23 cellular contexts compared by ENCODE assay signal in the genomic region with DNA sequence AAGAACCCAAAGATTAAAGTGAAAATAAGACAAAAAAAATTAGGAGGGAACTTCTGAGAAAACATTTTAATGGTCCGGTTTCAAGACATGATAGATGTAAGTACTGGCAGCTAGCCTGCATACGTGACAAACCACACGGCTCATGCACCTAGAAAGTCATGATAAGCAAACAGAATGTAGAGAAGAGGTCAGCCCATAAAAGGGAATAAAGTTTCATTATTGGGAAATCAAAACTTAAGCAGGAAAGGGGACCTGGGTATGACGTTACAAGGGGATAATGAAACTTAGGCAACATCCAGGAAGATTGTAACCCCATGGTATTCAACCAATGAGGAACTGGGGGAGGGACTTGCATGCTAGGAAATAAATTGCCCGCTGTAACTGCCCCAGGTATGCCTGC.
"Had no signal": no experiment of that assay in that cellular context is flagged by ENCODE, and none has a peak within 500 bp of the region (broad histone marks: within the 10 kb centered on the region; RNA-seq: fewer than 3 reads in every experiment).

No MANE protein-coding gene starts in this region.

- H3K27ac Mint-ChIP-seq: activated CD4-positive, alpha-beta memory T cell treated with anti-CD3 and anti-CD28 coated beads, Interleukin-2, amount 10 ng/mL, durations not matched to agents 7 days and 5 days; activated CD4-positive, alpha-beta T cell treated with anti-CD3 and anti-CD28 coated beads, Interleukin-2, amount 10 ng/mL, durations not matched to agents 24 days and 14 days; activated naive CD4-positive, alpha-beta T cell treated with anti-CD3 and anti-CD28 coated beads for 36 hours; activated naive CD8-positive, alpha-beta T cell treated with anti-CD3 and anti-CD28 coated beads, Interleukin-2, amount 10 ng/mL, durations not matched to agents 7 days and 5 days; activated T-cell treated with anti-CD3 and anti-CD28 coated beads, Interleukin-2, amount 50 U/mL, for 72 hours; dendritic cell treated with granulocyte-macrophage colony-stimulating factor and Interleukin-4, amounts not matched to agents 40 ng/mL and 50 ng/mL, for 4 days; naive thymus-derived CD4-positive, alpha-beta T cell; stimulated activated memory B cell treated with anti-CD40 and anti-IgM and Interleukin-4, amounts not matched to agents 10 μg/mL and 1 μg/mL and 100 μg/mL, for 72 hours had no signal

- ATAC-seq: activated T-cell treated with anti-CD3 and anti-CD28 coated beads, Interleukin-2, amount 50 U/mL, for 72 hours; left lung; naive thymus-derived CD4-positive, alpha-beta T cell; right lobe of liver; stimulated activated memory B cell treated with anti-CD40 and anti-IgM and Interleukin-4, amounts not matched to agents 10 μg/mL and 1 μg/mL and 100 μg/mL, for 72 hours had no signal

- H3K27me3 Mint-ChIP-seq: activated CD4-positive, alpha-beta memory T cell treated with anti-CD3 and anti-CD28 coated beads, Interleukin-2, amount 10 ng/mL, durations not matched to agents 7 days and 5 days; activated CD4-positive, alpha-beta T cell treated with anti-CD3 and anti-CD28 coated beads, Interleukin-2, amount 10 ng/mL, durations not matched to agents 24 days and 14 days; activated naive CD8-positive, alpha-beta T cell treated with anti-CD3 and anti-CD28 coated beads, Interleukin-2, amount 10 ng/mL, durations not matched to agents 7 days and 5 days; dendritic cell treated with granulocyte-macrophage colony-stimulating factor and Interleukin-4, amounts not matched to agents 40 ng/mL and 50 ng/mL, for 4 days; naive thymus-derived CD4-positive, alpha-beta T cell; stimulated activated memory B cell treated with anti-CD40 and anti-IgM and Interleukin-4, amounts not matched to agents 10 μg/mL and 1 μg/mL and 100 μg/mL, for 72 hours had no signal

- DNase-seq: activated CD4-positive, alpha-beta memory T cell treated with anti-CD3 and anti-CD28 coated beads, Interleukin-2, amount 10 ng/mL, durations not matched to agents 7 days and 5 days; activated CD4-positive, alpha-beta T cell treated with anti-CD3 and anti-CD28 coated beads, Interleukin-2, amount 10 ng/mL, durations not matched to agents 24 days and 14 days; activated effector memory CD4-positive, alpha-beta T cell treated with Interleukin-2 at 50 U/mL for 16 hours; activated naive CD4-positive, alpha-beta T cell treated with anti-CD3 and anti-CD28 coated beads for 36 hours; activated naive CD8-positive, alpha-beta T cell treated with anti-CD3 and anti-CD28 coated beads, Interleukin-2, amount 10 ng/mL, durations not matched to agents 7 days and 5 days; activated T-cell treated with anti-CD3 and anti-CD28 coated beads, Interleukin-2, amount 50 U/mL, for 72 hours; amniotic stem cell; effector CD4-positive, alpha-beta T cell; foreskin melanocyte; kidney; left lung; naive thymus-derived CD4-positive, alpha-beta T cell; occipital lobe; right lobe of liver; T-helper 9 cell; testis; trophoblast cell; uterus had no signal

- H3K27ac ChIP-seq: cardiac muscle cell, left lung, right lobe of liver, skin epidermis, testis, uterus had no signal

- H3K4me3 Mint-ChIP-seq: activated CD4-positive, alpha-beta memory T cell treated with anti-CD3 and anti-CD28 coated beads, Interleukin-2, amount 10 ng/mL, durations not matched to agents 7 days and 5 days; activated CD4-positive, alpha-beta T cell treated with anti-CD3 and anti-CD28 coated beads, Interleukin-2, amount 10 ng/mL, durations not matched to agents 24 days and 14 days; activated naive CD4-positive, alpha-beta T cell treated with anti-CD3 and anti-CD28 coated beads for 36 hours; activated naive CD8-positive, alpha-beta T cell treated with anti-CD3 and anti-CD28 coated beads, Interleukin-2, amount 10 ng/mL, durations not matched to agents 7 days and 5 days; activated T-cell treated with anti-CD3 and anti-CD28 coated beads, Interleukin-2, amount 50 U/mL, for 72 hours; dendritic cell treated with granulocyte-macrophage colony-stimulating factor and Interleukin-4, amounts not matched to agents 40 ng/mL and 50 ng/mL, for 4 days; naive thymus-derived CD4-positive, alpha-beta T cell; neural crest cell; stimulated activated memory B cell treated with anti-CD40 and anti-IgM and Interleukin-4, amounts not matched to agents 10 μg/mL and 1 μg/mL and 100 μg/mL, for 72 hours had no signal

- H3K9me3 Mint-ChIP-seq: activated CD4-positive, alpha-beta T cell treated with anti-CD3 and anti-CD28 coated beads, Interleukin-2, amount 10 ng/mL, durations not matched to agents 24 days and 14 days; neural crest cell had no signal

- H3K4me1 Mint-ChIP-seq: activated CD4-positive, alpha-beta memory T cell treated with anti-CD3 and anti-CD28 coated beads, Interleukin-2, amount 10 ng/mL, durations not matched to agents 7 days and 5 days; activated CD4-positive, alpha-beta T cell treated with anti-CD3 and anti-CD28 coated beads, Interleukin-2, amount 10 ng/mL, durations not matched to agents 24 days and 14 days; activated naive CD8-positive, alpha-beta T cell treated with anti-CD3 and anti-CD28 coated beads, Interleukin-2, amount 10 ng/mL, durations not matched to agents 7 days and 5 days; naive thymus-derived CD4-positive, alpha-beta T cell; neural crest cell; stimulated activated memory B cell treated with anti-CD40 and anti-IgM and Interleukin-4, amounts not matched to agents 10 μg/mL and 1 μg/mL and 100 μg/mL, for 72 hours had no signal
